In the genomic region with DNA sequence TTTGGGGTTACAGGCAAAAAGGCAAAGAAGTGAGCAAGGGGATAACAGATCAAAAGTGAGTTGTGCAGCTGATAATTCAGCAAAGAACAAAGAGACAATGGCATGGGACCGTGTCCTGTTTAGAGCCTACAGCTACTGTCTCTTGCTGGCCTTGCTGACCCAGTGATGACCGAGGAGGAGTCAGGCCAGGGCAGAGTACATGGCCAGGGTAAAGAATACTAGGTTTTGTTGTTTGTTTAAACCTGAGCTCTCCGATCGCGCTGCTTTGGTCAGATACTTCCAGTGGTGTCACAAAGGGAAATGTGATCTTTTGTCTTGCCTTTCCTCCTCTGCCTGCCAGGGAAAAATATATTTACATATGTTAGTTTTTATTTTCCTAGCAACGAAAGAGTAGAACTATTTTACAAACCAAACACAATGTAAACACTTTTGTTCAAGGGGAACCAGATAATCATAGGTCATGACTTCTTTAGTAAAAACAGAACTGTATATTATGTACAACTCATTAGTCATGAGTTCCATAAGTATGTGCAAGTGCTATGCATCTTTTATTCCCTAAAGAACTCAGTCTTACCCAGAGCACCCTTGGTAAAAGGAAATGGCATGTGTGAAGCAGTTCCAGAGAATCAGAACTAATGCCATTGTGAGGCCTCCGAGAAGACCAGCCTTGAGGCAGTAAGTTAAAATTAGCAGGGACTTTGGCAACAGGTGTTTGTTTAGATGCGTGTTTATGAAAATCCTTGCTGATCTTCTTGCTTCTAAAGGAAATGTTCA, we compare ENCODE assay signal across 24 cellular contexts.
DNase-seq lines count a peak whose midpoint lies in the region; ATAC-seq, FAIRE-seq and TF ChIP-seq lines count a peak whose summit lies in the region.
"Had no signal": no experiment of that assay in that cellular context is flagged by ENCODE, and none has a peak within 500 bp of the region (broad histone marks: within the 10 kb centered on the region; RNA-seq: fewer than 3 reads in every experiment).

No MANE protein-coding gene starts in this region.

- H3K4me3 Mint-ChIP-seq in GM23338 (no peak overlapping the region), endodermal cell (no peak overlapping the region)
- H3K4me3 Mint-ChIP-seq in activated T-cell treated with anti-CD3 and anti-CD28 coated beads, Interleukin-2, amount 50 U/mL, for 4 hours, result no peak overlapping the region
- no peak overlapping the region for H3K4me3 Mint-ChIP-seq in effector memory CD8-positive, alpha-beta T cell
- H3K4me3 Mint-ChIP-seq: activated naive CD4-positive, alpha-beta T cell treated with anti-CD3 and anti-CD28 coated beads for 36 hours; CD4-positive, alpha-beta T cell; T-helper 1 cell treated with Interleukin-12 subunit alpha and Interleukin-12 subunit beta and Interleukin-4 antibody, amounts not matched to agents 30 μg/mL and 1 μg/mL, for 36 hours had no signal

- no peaks in the 10 kb centered on the region for H3K36me3 Mint-ChIP-seq in GM23338 (ENCODE audit: low read depth)
- no peaks in the 10 kb centered on the region for H3K36me3 Mint-ChIP-seq in endodermal cell (ENCODE audit: low read depth)
- no peaks in the 10 kb centered on the region for H3K36me3 Mint-ChIP-seq in activated T-cell treated with anti-CD3 and anti-CD28 coated beads, Interleukin-2, amount 50 U/mL, for 4 hours (ENCODE audit: insufficient read depth)
- no peaks in the 10 kb centered on the region for H3K36me3 Mint-ChIP-seq in effector memory CD8-positive, alpha-beta T cell (ENCODE audit: insufficient read depth)

- H3K36me3 ChIP-seq in GM23338 (ENCODE audit: insufficient read depth) (no peaks in the 10 kb centered on the region), endodermal cell (ENCODE audit: control insufficient read depth, insufficient read depth, low read length) (no peaks in the 10 kb centered on the region), neuronal stem cell (replicated peaks in 1 of 2; ENCODE audit: control insufficient read depth in 2 of 2, insufficient read depth in 2 of 2, low read length in 2 of 2) (no peaks in the 10 kb centered on the region), lower lobe of right lung (no peaks in the 10 kb centered on the region), kidney (ENCODE audit: control insufficient read depth in 1 of 2, insufficient read depth in 2 of 2, low read length in 2 of 2) (no peaks in the 10 kb centered on the region)
- H3K36me3 ChIP-seq: right atrium auricular region had no signal

- no peak overlapping the region for H3K27ac Mint-ChIP-seq in GM23338
- H3K27ac Mint-ChIP-seq in endodermal cell, result no peak overlapping the region
- no peak overlapping the region for H3K27ac Mint-ChIP-seq in effector memory CD8-positive, alpha-beta T cell
- H3K27ac Mint-ChIP-seq: activated naive CD4-positive, alpha-beta T cell treated with anti-CD3 and anti-CD28 coated beads for 36 hours; CD4-positive, alpha-beta T cell; T-helper 1 cell treated with Interleukin-12 subunit alpha and Interleukin-12 subunit beta and Interleukin-4 antibody, amounts not matched to agents 30 μg/mL and 1 μg/mL, for 36 hours had no signal

- peak; percentile 17 for DNase-seq in GM23338 (ENCODE audit: low spot score)
- peak; percentile 46 for DNase-seq in NCI-H2196 (lab: John Stamatoyannopoulos, UW; ENCODE audit: unreplicated experiment)
- no peak for DNase-seq in endodermal cell
- DNase-seq in neuronal stem cell (ENCODE audit: low spot score), result no peak
- DNase-seq in lower lobe of right lung, result no peak
- no peak for DNase-seq in activated T-cell treated with anti-CD3 and anti-CD28 coated beads, Interleukin-2, amount 50 U/mL, for 4 hours
- no peak for DNase-seq in effector memory CD8-positive, alpha-beta T cell
- no peak for DNase-seq in kidney
- DNase-seq: activated CD4-positive, alpha-beta T cell treated with anti-CD3 and anti-CD28 coated beads, Interleukin-2, amount 50 U/mL, for 4 hours; activated naive CD4-positive, alpha-beta T cell treated with anti-CD3 and anti-CD28 coated beads for 36 hours; CD4-positive, alpha-beta T cell; left colon; mucosa of descending colon; MV-4-11; NCI-H2171 treated with DMSO at 0.1 percent for 48 hours; nucleus accumbens; SIG-M5; stimulated activated CD4-positive, alpha-beta T cell treated with anti-CD3 and anti-CD28 coated beads, Interleukin-1b, Interleukin-23, amount 100 ng/mL, for 48 hours had no signal

- H3K27ac ChIP-seq in GM23338 (ENCODE audit: low read depth) (no peak overlapping the region), endodermal cell (ENCODE audit: low read depth, low read length) (peak overlapping the region; percentile 22), neuronal stem cell (replicated peaks; ENCODE audit: low read length) (no peak overlapping the region), lower lobe of right lung (no peak overlapping the region), kidney (ENCODE audit: low read depth in 2 of 2, low read length in 2 of 2) (no peak overlapping the region)
- H3K27ac ChIP-seq: HL-60, right atrium auricular region had no signal

- H2BK5ac ChIP-seq in neuronal stem cell (ENCODE audit: low read length), result no peak overlapping the region

- H2BK120ac ChIP-seq in neuronal stem cell (ENCODE audit: low read depth, low read length), result no peak overlapping the region

- no peak overlapping the region for H3K18ac ChIP-seq in neuronal stem cell (ENCODE audit: low read length)

- H3K4me2 ChIP-seq in GM23338 (no peak overlapping the region), neuronal stem cell (ENCODE audit: insufficient read depth, low read length, poor library complexity, severe bottlenecking) (no peak overlapping the region)

- H3K9me2 ChIP-seq in GM23338 (ENCODE audit: insufficient read depth), result no peaks in the 10 kb centered on the region

- no peaks in the 10 kb centered on the region for H3K79me2 ChIP-seq in GM23338 (replicated peaks; ENCODE audit: insufficient read depth)

- H3K23ac ChIP-seq in neuronal stem cell (ENCODE audit: low read depth, low read length, poor library complexity), result no peak overlapping the region

- intact Hi-C loops in lower lobe of right lung (cut with DNase I), result no loop called here
- intact Hi-C loops in kidney (cut with DNase I), result no loop called here

- TF ChIP-seq CTCF in GM23338 (conservative IDR thresholded peaks at IDR 0.05; ENCODE audit: low read depth in 2 of 2) (no peak), endodermal cell (conservative IDR thresholded peaks at IDR 0.05) (no peak), lower lobe of right lung (IDR thresholded peaks at IDR 0.05) (no peak), kidney (IDR thresholded peaks at IDR 0.05; ENCODE audit: borderline replicate concordance, extremely low read depth, insufficient read depth) (no peak)

- H3K9me3 Mint-ChIP-seq in GM23338 (no peaks in the 10 kb centered on the region), endodermal cell (no peaks in the 10 kb centered on the region)
- no peaks in the 10 kb centered on the region for H3K9me3 Mint-ChIP-seq in activated T-cell treated with anti-CD3 and anti-CD28 coated beads, Interleukin-2, amount 50 U/mL, for 4 hours
- H3K9me3 Mint-ChIP-seq in effector memory CD8-positive, alpha-beta T cell, result peaks cover 9 to 15% of the 10 kb centered on the region in 2 donors
- H3K9me3 Mint-ChIP-seq: activated naive CD4-positive, alpha-beta T cell treated with anti-CD3 and anti-CD28 coated beads for 36 hours; T-helper 1 cell treated with Interleukin-12 subunit alpha and Interleukin-12 subunit beta and Interleukin-4 antibody, amounts not matched to agents 30 μg/mL and 1 μg/mL, for 36 hours had no signal

- no peak overlapping the region for H3K4me3 ChIP-seq in GM23338
- H3K4me3 ChIP-seq in endodermal cell (ENCODE audit: low read length), result no peak overlapping the region
- H3K4me3 ChIP-seq in neuronal stem cell (ENCODE audit: low read length in 2 of 2), result no peak overlapping the region
- H3K4me3 ChIP-seq in lower lobe of right lung, result no peak overlapping the region
- no peak overlapping the region for H3K4me3 ChIP-seq in kidney (ENCODE audit: low read length in 2 of 2)
- H3K4me3 ChIP-seq: K562, mucosa of descending colon, right atrium auricular region had no signal

- FAIRE-seq in kidney (lab: Jason Lieb, UNC), result no peak
- FAIRE-seq: astrocyte, colon, K562 had no signal

- H2BK15ac ChIP-seq in neuronal stem cell (ENCODE audit: low read length), result no peak overlapping the region

- H4K20me1 ChIP-seq in GM23338 (replicated peaks; ENCODE audit: insufficient read depth), result no peaks in the 10 kb centered on the region

- no peak overlapping the region for H3K4ac ChIP-seq in neuronal stem cell (ENCODE audit: low read length)

- H3F3A ChIP-seq in GM23338 (replicated peaks; ENCODE audit: low read depth), result no peaks in the 10 kb centered on the region

- no peaks in the 10 kb centered on the region for H3K27me3 ChIP-seq in GM23338 (ENCODE audit: insufficient read depth)
- H3K27me3 ChIP-seq in endodermal cell (ENCODE audit: control insufficient read depth, insufficient read depth, low read length, poor library complexity, severe bottlenecking), result no peaks in the 10 kb centered on the region
- no peaks in the 10 kb centered on the region for H3K27me3 ChIP-seq in neuronal stem cell (ENCODE audit: control insufficient read depth in 3 of 3, insufficient read depth in 3 of 3, low read depth in 1 of 3, low read length in 3 of 3)
- H3K27me3 ChIP-seq in lower lobe of right lung (ENCODE audit: low read depth), result no peaks in the 10 kb centered on the region
- H3K27me3 ChIP-seq: right atrium auricular region had no signal

- H2AFZ ChIP-seq in GM23338 (peak overlapping the region; percentile 63; the same call in 1 of the 2 replicates), neuronal stem cell (ENCODE audit: low read length) (peak overlapping the region; percentile 52)

- no peak overlapping the region for H3K9ac ChIP-seq in endodermal cell (ENCODE audit: extremely low read depth, low read length, poor library complexity, severe bottlenecking)
- H3K9ac ChIP-seq in neuronal stem cell (ENCODE audit: low read depth, low read length, poor library complexity), result no peak overlapping the region
- no peak overlapping the region for H3K9ac ChIP-seq in kidney (ENCODE audit: low read length in 2 of 2)

- no peaks in the 10 kb centered on the region for H3K79me1 ChIP-seq in neuronal stem cell (ENCODE audit: low read depth, low read length)

- H3K14ac ChIP-seq in neuronal stem cell (ENCODE audit: low read length), result no peak overlapping the region

- H3K27me3 Mint-ChIP-seq in GM23338 (ENCODE audit: insufficient read depth, low read depth, poor library complexity), result peaks cover 2% of the 10 kb centered on the region
- H3K27me3 Mint-ChIP-seq in endodermal cell (ENCODE audit: insufficient read depth), result peaks cover 6% of the 10 kb centered on the region
- H3K27me3 Mint-ChIP-seq in activated T-cell treated with anti-CD3 and anti-CD28 coated beads, Interleukin-2, amount 50 U/mL, for 4 hours (ENCODE audit: low read depth), result no peaks in the 10 kb centered on the region
- H3K27me3 Mint-ChIP-seq in effector memory CD8-positive, alpha-beta T cell, result no peaks in the 10 kb centered on the region
- H3K27me3 Mint-ChIP-seq: CD4-positive, alpha-beta T cell had no signal

- H2AK5ac ChIP-seq in neuronal stem cell (ENCODE audit: low read depth, low read length), result no peak overlapping the region

- H2BK12ac ChIP-seq in neuronal stem cell (ENCODE audit: low read length), result no peak overlapping the region

- ATAC-seq in GM23338 (no peak; the same call in 2 of the 3 replicates), lower lobe of right lung (no peak)
- ATAC-seq in activated T-cell treated with anti-CD3 and anti-CD28 coated beads, Interleukin-2, amount 50 U/mL, for 4 hours, result no peak
- ATAC-seq in effector memory CD8-positive, alpha-beta T cell (replicated peaks), result no peak
- ATAC-seq: K562, left colon, mucosa of descending colon had no signal

- peaks cover 2% of the 10 kb centered on the region; the same call in 2 of the 3 replicates for H3K4me1 Mint-ChIP-seq in GM23338
- H3K4me1 Mint-ChIP-seq in endodermal cell, result peaks cover 34% of the 10 kb centered on the region
- no peaks in the 10 kb centered on the region for H3K4me1 Mint-ChIP-seq in activated T-cell treated with anti-CD3 and anti-CD28 coated beads, Interleukin-2, amount 50 U/mL, for 4 hours (ENCODE audit: low read depth)
- no peaks in the 10 kb centered on the region for H3K4me1 Mint-ChIP-seq in effector memory CD8-positive, alpha-beta T cell (ENCODE audit: low read depth in 2 of 2)

- H4K91ac ChIP-seq in neuronal stem cell (ENCODE audit: low read depth, low read length, poor library complexity), result no peak overlapping the region

- H3K4me1 ChIP-seq in GM23338 (ENCODE audit: insufficient read depth), result no peaks in the 10 kb centered on the region
- H3K4me1 ChIP-seq in endodermal cell (ENCODE audit: control insufficient read depth, insufficient read depth, low read length), result peaks cover 12% of the 10 kb centered on the region
- H3K4me1 ChIP-seq in neuronal stem cell (ENCODE audit: control insufficient read depth in 2 of 2, insufficient read depth in 1 of 2, low read depth in 1 of 2, low read length in 2 of 2), result peaks cover 2 to 11% of the 10 kb centered on the region in 2 donors
- no peaks in the 10 kb centered on the region for H3K4me1 ChIP-seq in lower lobe of right lung
- H3K4me1 ChIP-seq in kidney (ENCODE audit: control insufficient read depth in 1 of 2, insufficient read depth in 1 of 2, low read depth in 1 of 2, low read length in 2 of 2), result no peaks in the 10 kb centered on the region

- 70% methylated on average over 3 to 8 of the region's 8 CpGs for WGBS in endodermal cell (ENCODE audit: insufficient coverage in 1 of 2, insufficient read length in 1 of 2), 2 experiments
- WGBS in neuronal stem cell (ENCODE audit: extremely low coverage in 2 of 2, insufficient read length in 2 of 2, insufficient replicate concordance in 1 of 2), 2 donors, result no CpG with 5 or more reads among the region's 8 CpGs

- no peak overlapping the region for H4K8ac ChIP-seq in neuronal stem cell (ENCODE audit: low read depth, low read length)

- no peaks in the 10 kb centered on the region for H3K9me3 ChIP-seq in endodermal cell (ENCODE audit: control insufficient read depth, low read length)
- H3K9me3 ChIP-seq in neuronal stem cell (replicated peaks in 1 of 2; ENCODE audit: control insufficient read depth in 2 of 2, insufficient read depth in 1 of 2, low read depth in 1 of 2, low read length in 2 of 2), result no peaks in the 10 kb centered on the region
- H3K9me3 ChIP-seq in lower lobe of right lung, result no peaks in the 10 kb centered on the region
- H3K9me3 ChIP-seq in kidney (ENCODE audit: control insufficient read depth in 1 of 2, low read length in 2 of 2), result no peaks in the 10 kb centered on the region
- H3K9me3 ChIP-seq: mucosa of descending colon, right atrium auricular region had no signal

Comparison
In these comparisons a context has a peak if more than half of its experiments do, and no peak if none do; other contexts are left out.
1. DNase-seq: peak in GM23338 (single experiment) and NCI-H2196 (single experiment); none in endodermal cell (single experiment), neuronal stem cell (single experiment), lower lobe of right lung (single experiment), activated T-cell treated with anti-CD3 and anti-CD28 coated beads, Interleukin-2, amount 50 U/mL, for 4 hours (single experiment), effector memory CD8-positive, alpha-beta T cell (0 of 3) and kidney (single experiment).